Comparison of ENCODE assay signal across 8 cellular contexts in genomic region chr22:42614312-42615091, GRCh38. TPM values are rescaled to one million over a fixed set of nuclear protein-coding genes. Genes with fewer than 3 reads are reported as not detected.
DNase-seq lines count a peak whose midpoint lies in the region; ATAC-seq lines count a peak whose summit lies in the region.

A gene with protein sequence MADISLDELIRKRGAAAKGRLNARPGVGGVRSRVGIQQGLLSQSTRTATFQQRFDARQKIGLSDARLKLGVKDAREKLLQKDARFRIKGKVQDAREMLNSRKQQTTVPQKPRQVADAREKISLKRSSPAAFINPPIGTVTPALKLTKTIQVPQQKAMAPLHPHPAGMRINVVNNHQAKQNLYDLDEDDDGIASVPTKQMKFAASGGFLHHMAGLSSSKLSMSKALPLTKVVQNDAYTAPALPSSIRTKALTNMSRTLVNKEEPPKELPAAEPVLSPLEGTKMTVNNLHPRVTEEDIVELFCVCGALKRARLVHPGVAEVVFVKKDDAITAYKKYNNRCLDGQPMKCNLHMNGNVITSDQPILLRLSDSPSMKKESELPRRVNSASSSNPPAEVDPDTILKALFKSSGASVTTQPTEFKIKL (minus strand): TSS chr22:42614883. CDS start chr22:42614857, 26 bp downstream.

- H3K27me3 ChIP-seq in HUES48 (ENCODE audit: control insufficient read depth, insufficient read depth, low read length) (no peaks in the 10 kb centered on the region), NT2/D1 (ENCODE audit: insufficient read depth, insufficient read length) (no peaks in the 10 kb centered on the region), endocrine pancreas (ENCODE audit: control insufficient read depth, insufficient read depth, low read length) (no peaks in the 10 kb centered on the region)

- peaks cover 25% of the 10 kb centered on the region for H3K36me3 Mint-ChIP-seq in activated CD8-positive, alpha-beta memory T cell treated with anti-CD3 and anti-CD28 coated beads, Interleukin-2, amount 10 ng/mL, durations not matched to agents 7 days and 5 days

- H3K9me3 ChIP-seq in HUES48 (ENCODE audit: control insufficient read depth, insufficient read depth, low read length) = no peaks in the 10 kb centered on the region
- no peaks in the 10 kb centered on the region for H3K9me3 ChIP-seq in NT2/D1 (ENCODE audit: insufficient read depth, low read length)
- no peaks in the 10 kb centered on the region for H3K9me3 ChIP-seq in endocrine pancreas (ENCODE audit: control insufficient read depth, low read length)

- peak; percentile 60 for ATAC-seq in GM21390 (IDR thresholded peaks at IDR 0.05; ENCODE audit: unreplicated experiment)
- peak; percentile 67 for ATAC-seq in activated CD8-positive, alpha-beta memory T cell treated with anti-CD3 and anti-CD28 coated beads, Interleukin-2, amount 10 ng/mL, durations not matched to agents 7 days and 5 days

- H3K4me1 ChIP-seq in HUES48 (ENCODE audit: control insufficient read depth, insufficient read depth, low read length) (no peaks in the 10 kb centered on the region; the same call in 1 of the 2 replicates), NT2/D1 (ENCODE audit: insufficient read depth, insufficient read length) (peaks cover 8% of the 10 kb centered on the region), endocrine pancreas (ENCODE audit: control insufficient read depth, insufficient read depth, low read length) (no peaks in the 10 kb centered on the region)

- DNase-seq in D341Med (ENCODE audit: low spot score) (peak; percentile 96), NT2/D1 (ENCODE audit: low read depth, low spot score) (peak; percentile 94), mesenteric fat pad (ENCODE audit: low spot score) (peak; percentile 100)
- peak; percentile 100 for DNase-seq in activated CD8-positive, alpha-beta memory T cell treated with anti-CD3 and anti-CD28 coated beads, Interleukin-2, amount 10 ng/mL, durations not matched to agents 7 days and 5 days
- DNase-seq in stimulated activated CD8-positive, alpha-beta memory T cell treated with anti-CD3 and anti-CD28 coated beads, Interleukin-15, amount 100 ng/mL, for 24 hours (ENCODE audit: low read depth) = peak; percentile 98

- H3K36me3 ChIP-seq in HUES48 (ENCODE audit: control insufficient read depth, insufficient read depth, low read length) (peaks cover 23% of the 10 kb centered on the region), NT2/D1 (ENCODE audit: insufficient read depth, insufficient read length, low read length) (peaks cover 40% of the 10 kb centered on the region), endocrine pancreas (ENCODE audit: control insufficient read depth, insufficient read depth, low read length) (no peaks in the 10 kb centered on the region)

- H3K9ac ChIP-seq in HUES48 (ENCODE audit: low read depth, low read length) (peak within 1 kb of the TSS; percentile 97), NT2/D1 (ENCODE audit: insufficient read length, low read depth) (peak within 1 kb of the TSS; percentile 93), endocrine pancreas (ENCODE audit: control insufficient read depth, insufficient read depth, low read length) (peak within 1 kb of the TSS; percentile 93)

- no peaks in the 10 kb centered on the region for H3K9me3 Mint-ChIP-seq in activated CD8-positive, alpha-beta memory T cell treated with anti-CD3 and anti-CD28 coated beads, Interleukin-2, amount 10 ng/mL, durations not matched to agents 7 days and 5 days (ENCODE audit: low read depth)

- CTCF ChIA-PET in activated CD8-positive, alpha-beta memory T cell treated with anti-CD3 and anti-CD28 coated beads, Interleukin-2, amount 10 ng/mL, durations not matched to agents 7 days and 5 days (lab: Charles Lee) = interaction anchor here (0.8 to 1.5 kb wide), 5 partner anchors 26 to 253 kb away, joined by 3 to 4 read pairs (median 3); partner anchors contain the start of gene CYB5R3

- H3K4me1 Mint-ChIP-seq in activated CD8-positive, alpha-beta memory T cell treated with anti-CD3 and anti-CD28 coated beads, Interleukin-2, amount 10 ng/mL, durations not matched to agents 7 days and 5 days = peaks cover 55% of the 10 kb centered on the region

- H3K27ac ChIP-seq in HUES48 (ENCODE audit: low read depth, low read length) = peak within 1 kb of the TSS; percentile 100

- H3K4me3 Mint-ChIP-seq in activated CD8-positive, alpha-beta memory T cell treated with anti-CD3 and anti-CD28 coated beads, Interleukin-2, amount 10 ng/mL, durations not matched to agents 7 days and 5 days = peak within 1 kb of the TSS; percentile 91

- H3K4me3 ChIP-seq in HUES48 (ENCODE audit: low read depth, low read length) (peak within 1 kb of the TSS; percentile 90), NT2/D1 (ENCODE audit: insufficient read length, low read depth) (peak within 1 kb of the TSS; percentile 75), endocrine pancreas (ENCODE audit: control insufficient read depth, insufficient read depth, low read length) (peak within 1 kb of the TSS; percentile 88)

- H3K27me3 Mint-ChIP-seq in activated CD8-positive, alpha-beta memory T cell treated with anti-CD3 and anti-CD28 coated beads, Interleukin-2, amount 10 ng/mL, durations not matched to agents 7 days and 5 days = no peaks in the 10 kb centered on the region

- H3K27ac Mint-ChIP-seq in activated CD8-positive, alpha-beta memory T cell treated with anti-CD3 and anti-CD28 coated beads, Interleukin-2, amount 10 ng/mL, durations not matched to agents 7 days and 5 days = peak within 1 kb of the TSS; percentile 99

RNA-seq across cellular contexts. Expression of the gene that starts here (rescaled TPM):
- total RNA-seq in activated CD8-positive, alpha-beta memory T cell treated with anti-CD3 and anti-CD28 coated beads, Interleukin-2, amount 10 ng/mL, durations not matched to agents 7 days and 5 days = 10 to 100 TPM; 81.8 to 82.7 TPM
- 38.2 TPM for total RNA-seq in mesenteric fat pad

Comparison
In these comparisons a context has a peak if more than half of its experiments do, and no peak if none do; other contexts are left out.
1. Peak in every context shown above with its lines: DNase-seq, ATAC-seq, H3K4me3 ChIP-seq and H3K27ac ChIP-seq.